Comparison of ENCODE assay signal across 11 cellular contexts in the genomic region with DNA sequence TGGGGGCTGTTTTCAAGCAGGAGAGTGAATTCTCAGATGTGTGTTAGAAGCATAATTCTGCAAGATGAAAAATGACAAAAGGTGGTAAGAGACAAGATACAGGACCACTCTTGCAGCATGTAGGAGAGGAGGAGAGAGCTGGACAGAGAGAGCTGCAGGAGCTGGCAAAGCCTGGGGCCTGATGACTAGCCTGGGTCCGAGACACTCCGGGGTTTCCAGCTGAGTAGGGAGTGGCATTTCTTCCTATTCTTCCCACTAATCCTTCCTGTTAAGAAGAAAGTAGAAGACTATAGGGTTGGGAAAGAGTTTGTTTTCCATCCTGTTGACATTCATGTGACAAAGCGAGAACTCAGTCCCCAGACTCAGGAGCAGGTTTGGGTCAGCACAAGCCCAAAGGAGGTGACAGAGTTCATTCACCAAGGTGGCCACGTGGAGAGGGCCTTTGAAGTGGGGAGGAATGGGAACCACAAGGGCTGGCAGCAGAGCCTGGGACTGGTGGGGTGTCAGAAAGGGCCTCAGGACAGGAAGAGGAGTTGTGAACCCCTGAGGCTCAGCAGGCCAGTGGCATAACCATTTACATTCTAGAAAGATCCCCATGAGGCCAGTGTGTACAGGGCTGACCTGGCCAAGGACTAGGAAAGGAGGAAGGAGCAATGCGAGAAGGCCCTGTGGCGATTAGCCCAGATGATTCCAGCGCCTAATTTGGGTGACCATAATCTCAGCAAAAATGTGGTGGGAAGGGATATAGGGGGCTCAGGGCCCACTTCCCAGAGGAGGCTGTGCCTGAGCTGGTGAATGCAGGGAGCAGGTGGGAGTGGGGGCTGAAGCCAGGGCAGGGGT. TPM values are rescaled to one million over a fixed set of nuclear protein-coding genes. Genes with fewer than 3 reads are reported as not detected.
DNase-seq lines count a peak whose midpoint lies in the region; ATAC-seq and TF ChIP-seq lines count a peak whose summit lies in the region.
"Had no signal": no experiment of that assay in that cellular context is flagged by ENCODE, and none has a peak within 500 bp of the region (broad histone marks: within the 10 kb centered on the region; RNA-seq: fewer than 3 reads in every experiment).

No MANE protein-coding gene starts in this region.

- H3K4me1 Mint-ChIP-seq in MCF 10A (ENCODE audit: insufficient read depth, unreplicated experiment): peaks cover 22% of the 10 kb centered on the region
- peaks cover 23% of the 10 kb centered on the region for H3K4me1 Mint-ChIP-seq in activated T-helper 17 cell treated with anti-CD3 and anti-CD28 coated beads, Interleukin-2, amount 50 U/mL, for 72 hours

- H4K91ac ChIP-seq in mesenchymal stem cell (ENCODE audit: low read length): no peak overlapping the region

- H3K27ac Mint-ChIP-seq in MCF 10A (ENCODE audit: low read depth, unreplicated experiment): no peak overlapping the region
- peak overlapping the region; percentile 73 for H3K27ac Mint-ChIP-seq in activated T-helper 17 cell treated with anti-CD3 and anti-CD28 coated beads, Interleukin-2, amount 50 U/mL, for 72 hours

- H3K14ac ChIP-seq in mesenchymal stem cell (ENCODE audit: low read length in 2 of 2): no peak overlapping the region

- H3K4me3 ChIP-seq in breast epithelium (no peak overlapping the region), mesenchymal stem cell (ENCODE audit: insufficient read depth in 1 of 2, low read depth in 1 of 2, low read length in 2 of 2) (no peak overlapping the region), tibial nerve (no peak overlapping the region)
- no peak overlapping the region for H3K4me3 ChIP-seq in effector memory CD4-positive, alpha-beta T cell (ENCODE audit: insufficient read depth, low read depth, low read length, poor library complexity, severe bottlenecking)
- H3K4me3 ChIP-seq: GM12878 had no signal

- H2AK5ac ChIP-seq in mesenchymal stem cell (ENCODE audit: low read length, severe bottlenecking): no peak overlapping the region

- H3K27me3 Mint-ChIP-seq in MCF 10A (ENCODE audit: insufficient read depth, unreplicated experiment): no peaks in the 10 kb centered on the region
- H3K27me3 Mint-ChIP-seq in activated T-helper 17 cell treated with anti-CD3 and anti-CD28 coated beads, Interleukin-2, amount 50 U/mL, for 72 hours: no peaks in the 10 kb centered on the region

- H3K9me3 Mint-ChIP-seq in MCF 10A (ENCODE audit: unreplicated experiment): no peaks in the 10 kb centered on the region
- no peaks in the 10 kb centered on the region for H3K9me3 Mint-ChIP-seq in activated T-helper 17 cell treated with anti-CD3 and anti-CD28 coated beads, Interleukin-2, amount 50 U/mL, for 72 hours

- TF ChIP-seq POLR2A in breast epithelium (IDR thresholded peaks at IDR 0.05) (no peak), tibial nerve (IDR thresholded peaks at IDR 0.05) (no peak)

- DNase-seq in breast epithelium (ENCODE audit: low spot score in 2 of 2) (peak in 1 of 2 donors; percentile 17), MCF 10A (ENCODE audit: unreplicated experiment) (no peak), mesenchymal stem cell (no peak), tibial nerve (ENCODE audit: low spot score in 2 of 2) (no peak), NAMALWA (ENCODE audit: low spot score) (no peak)
- DNase-seq in effector memory CD4-positive, alpha-beta T cell: no peak
- DNase-seq: NCI-H1092 had no signal

- BruUV-seq in MCF 10A (replicated peaks; lab: Mats Ljungman, UMichigan): no TSS peak

- no peak overlapping the region for H3K4me3 Mint-ChIP-seq in MCF 10A (ENCODE audit: unreplicated experiment)
- H3K4me3 Mint-ChIP-seq in activated T-helper 17 cell treated with anti-CD3 and anti-CD28 coated beads, Interleukin-2, amount 50 U/mL, for 72 hours: no peak overlapping the region

- no peak overlapping the region for H2BK15ac ChIP-seq in mesenchymal stem cell (ENCODE audit: low read depth, poor library complexity, severe bottlenecking)

- WGBS in mesenchymal stem cell: 78% methylated on average over 7 of the region's 7 CpGs
- WGBS in tibial nerve, 2 donors: 52 to 57% methylated on average over 7 of the region's 7 CpGs

- CTCF ChIA-PET in MCF 10A (lab: Yijun Ruan, JAX): interaction anchor here (0.6 kb wide), 1 partner anchor 468 kb away, joined by 3 read pairs; no protein-coding TSS in a partner anchor

- ATAC-seq in activated T-helper 17 cell treated with anti-CD3 and anti-CD28 coated beads, Interleukin-2, amount 50 U/mL, for 72 hours (replicated peaks): no peak
- ATAC-seq in GM18511 (IDR thresholded peaks at IDR 0.05; ENCODE audit: unreplicated experiment): no peak
- ATAC-seq: GM12878 had no signal

- H3K36me3 Mint-ChIP-seq in MCF 10A (ENCODE audit: insufficient read depth, unreplicated experiment): peaks cover 15% of the 10 kb centered on the region
- H3K36me3 Mint-ChIP-seq in activated T-helper 17 cell treated with anti-CD3 and anti-CD28 coated beads, Interleukin-2, amount 50 U/mL, for 72 hours (ENCODE audit: low read depth): peaks cover 13% of the 10 kb centered on the region

- H3K27ac ChIP-seq in breast epithelium: peak overlapping the region; percentile 40 to 77
- no peak overlapping the region for H3K27ac ChIP-seq in mesenchymal stem cell (ENCODE audit: low read length, poor library complexity, severe bottlenecking)
- H3K27ac ChIP-seq in tibial nerve: peak overlapping the region in 3 of 4 donors; percentile 51 to 82 (median 79)
- H3K27ac ChIP-seq in effector memory CD4-positive, alpha-beta T cell (ENCODE audit: insufficient read depth, low read length, poor library complexity, severe bottlenecking): no peak overlapping the region
- H3K27ac ChIP-seq: C4-2B had no signal

- H3K4ac ChIP-seq in mesenchymal stem cell (ENCODE audit: low read depth in 1 of 2, low read length in 2 of 2): no peak overlapping the region

- H3K9me3 ChIP-seq in breast epithelium (no peaks in the 10 kb centered on the region), mesenchymal stem cell (ENCODE audit: control insufficient read depth, low read length) (no peaks in the 10 kb centered on the region), tibial nerve (no peaks in the 10 kb centered on the region)
- H3K9me3 ChIP-seq in effector memory CD4-positive, alpha-beta T cell (ENCODE audit: control insufficient read depth, low read length): no peaks in the 10 kb centered on the region

- no peak overlapping the region for H2BK5ac ChIP-seq in mesenchymal stem cell (ENCODE audit: low read depth, low read length, poor library complexity, severe bottlenecking)

- no peak overlapping the region for H2BK12ac ChIP-seq in mesenchymal stem cell (ENCODE audit: low read length in 2 of 2)

- H3K27me3 ChIP-seq in breast epithelium (no peaks in the 10 kb centered on the region), mesenchymal stem cell (ENCODE audit: control insufficient read depth in 1 of 2, insufficient read depth in 1 of 2, low read length in 2 of 2) (no peaks in the 10 kb centered on the region), tibial nerve (no peaks in the 10 kb centered on the region)
- H3K27me3 ChIP-seq in effector memory CD4-positive, alpha-beta T cell (replicated peaks; ENCODE audit: control insufficient read depth, insufficient read depth, low read length, poor library complexity, severe bottlenecking): no peaks in the 10 kb centered on the region

- no peak overlapping the region for H2BK120ac ChIP-seq in mesenchymal stem cell (ENCODE audit: low read depth, low read length)

- TF ChIP-seq EP300 in tibial nerve (IDR thresholded peaks at IDR 0.05): no peak

- no peak overlapping the region for H2AFZ ChIP-seq in mesenchymal stem cell (ENCODE audit: low read depth, low read length)

- H3K9ac ChIP-seq in mesenchymal stem cell (ENCODE audit: low read length): peak overlapping the region; percentile 47

- H3K23ac ChIP-seq in mesenchymal stem cell (ENCODE audit: low read length in 2 of 2): no peak overlapping the region

- POLR2A ChIA-PET in MCF 10A (lab: Yijun Ruan, JAX): interaction anchor here (0.6 kb wide), 1 partner anchor 9 kb away, joined by 3 read pairs; no protein-coding TSS in a partner anchor

- no peak overlapping the region for H3K4me2 ChIP-seq in mesenchymal stem cell (ENCODE audit: low read length, poor library complexity, severe bottlenecking)

- H3K36me3 ChIP-seq in breast epithelium (no peaks in the 10 kb centered on the region), mesenchymal stem cell (ENCODE audit: control insufficient read depth in 1 of 2, insufficient read depth in 2 of 2, low read depth in 1 of 2, low read length in 2 of 2) (peaks cover 19 to 40% of the 10 kb centered on the region in 2 experiments), tibial nerve (peaks cover 4 to 35% (median 7%) of the 10 kb centered on the region in 3 donors)
- peaks cover 11% of the 10 kb centered on the region for H3K36me3 ChIP-seq in effector memory CD4-positive, alpha-beta T cell (ENCODE audit: control insufficient read depth, insufficient read depth, low read length)

- peaks cover 0 to 11% of the 10 kb centered on the region in 2 donors for H3K4me1 ChIP-seq in breast epithelium
- H3K4me1 ChIP-seq in mesenchymal stem cell (ENCODE audit: control insufficient read depth, insufficient read depth, low read depth, low read length): peaks cover 7% of the 10 kb centered on the region
- H3K4me1 ChIP-seq in tibial nerve: peaks cover 0 to 58% (median 33%) of the 10 kb centered on the region in 4 donors
- H3K4me1 ChIP-seq in effector memory CD4-positive, alpha-beta T cell (ENCODE audit: control insufficient read depth, insufficient read depth, low read length, poor library complexity, severe bottlenecking): peaks cover 7% of the 10 kb centered on the region

- no peak for TF ChIP-seq CTCF in breast epithelium (IDR thresholded peaks at IDR 0.05)
- TF ChIP-seq CTCF in MCF 10A (IDR thresholded peaks at IDR 0.05; ENCODE audit: unreplicated experiment): no peak
- no peak for TF ChIP-seq CTCF in tibial nerve (IDR thresholded peaks at IDR 0.05)

- no peak overlapping the region for H3K18ac ChIP-seq in mesenchymal stem cell (ENCODE audit: low read depth in 1 of 2, low read length in 2 of 2)

- intact Hi-C loops in breast epithelium (cut with DNase I; ENCODE audit: low total_unique reads) (no loop called here), MCF 10A (cut with micrococcal nuclease) (loop anchor here (5.0 kb wide), 1 partner anchor 217 kb away; no protein-coding TSS in a partner anchor)

- no peak overlapping the region for H4K8ac ChIP-seq in mesenchymal stem cell (ENCODE audit: low read length)

- peaks cover 17% of the 10 kb centered on the region for H3K79me1 ChIP-seq in mesenchymal stem cell (replicated peaks; ENCODE audit: low read length, poor library complexity, severe bottlenecking)

RNA-seq across cellular contexts. Expression of gene HAUS3, which starts 3.2 kb away (rescaled TPM):
- 10 to 100 TPM; 14.1 to 19.6 (median 17.4) TPM for total RNA-seq in breast epithelium
- 13.3 and 13.9 TPM in 2 replicates for total RNA-seq in MCF 10A (2022)
- 10 to 100 TPM; 27.1 to 28.0 TPM for total RNA-seq in activated T-helper 17 cell treated with anti-CD3 and anti-CD28 coated beads, Interleukin-2, amount 50 U/mL, for 72 hours
- polyA plus RNA-seq in mesenchymal stem cell (2013, experiment 1 of 2): 7.1 TPM
- polyA plus RNA-seq in mesenchymal stem cell (2013, experiment 2 of 2): 7.2 TPM
- 10 to 100 TPM in 3 of 4 donors, 1 to 10 TPM in 1; 9.6 to 20.1 (median 17.5) TPM for total RNA-seq in tibial nerve

RNA-seq across cellular contexts. Expression of gene POLN, which starts 3.2 kb away (rescaled TPM):
- total RNA-seq in breast epithelium (1 to 10 TPM; 3.3 to 4.7 (median 4.3) TPM), MCF 10A (2022) (2.8 and 3.1 TPM in 2 replicates), tibial nerve (1 to 10 TPM; 3.3 to 9.6 (median 5.5) TPM)
- total RNA-seq in activated T-helper 17 cell treated with anti-CD3 and anti-CD28 coated beads, Interleukin-2, amount 50 U/mL, for 72 hours: 1 to 10 TPM; 7.8 to 8.0 TPM
- polyA plus RNA-seq in mesenchymal stem cell (2013, experiment 1 of 2): 1.0 TPM
- polyA plus RNA-seq in mesenchymal stem cell (2013, experiment 2 of 2): 1.1 TPM

RNA-seq across cellular contexts. Expression of gene MXD4, which starts 16.7 kb away (rescaled TPM):
- total RNA-seq in breast epithelium (10 to 100 TPM; 34.7 to 55.8 (median 37.9) TPM), MCF 10A (2022) (42.8 and 50.2 TPM in 2 replicates), tibial nerve (10 to 100 TPM; 62.4 to 77.1 (median 62.9) TPM)
- 1 to 10 TPM; 6.1 to 7.7 TPM for total RNA-seq in activated T-helper 17 cell treated with anti-CD3 and anti-CD28 coated beads, Interleukin-2, amount 50 U/mL, for 72 hours
- 61.3 TPM for polyA plus RNA-seq in mesenchymal stem cell (2013, experiment 1 of 2)
- 61.0 TPM for polyA plus RNA-seq in mesenchymal stem cell (2013, experiment 2 of 2)

Comparison
In these comparisons a context has a peak if more than half of its experiments do, and no peak if none do; other contexts are left out.
1. H3K27ac ChIP-seq: peak in breast epithelium (2 of 2) and tibial nerve (3 of 4); none in mesenchymal stem cell (single experiment) and effector memory CD4-positive, alpha-beta T cell (single experiment).